ENCODE assay signal across 8 cellular contexts in the genomic region with DNA sequence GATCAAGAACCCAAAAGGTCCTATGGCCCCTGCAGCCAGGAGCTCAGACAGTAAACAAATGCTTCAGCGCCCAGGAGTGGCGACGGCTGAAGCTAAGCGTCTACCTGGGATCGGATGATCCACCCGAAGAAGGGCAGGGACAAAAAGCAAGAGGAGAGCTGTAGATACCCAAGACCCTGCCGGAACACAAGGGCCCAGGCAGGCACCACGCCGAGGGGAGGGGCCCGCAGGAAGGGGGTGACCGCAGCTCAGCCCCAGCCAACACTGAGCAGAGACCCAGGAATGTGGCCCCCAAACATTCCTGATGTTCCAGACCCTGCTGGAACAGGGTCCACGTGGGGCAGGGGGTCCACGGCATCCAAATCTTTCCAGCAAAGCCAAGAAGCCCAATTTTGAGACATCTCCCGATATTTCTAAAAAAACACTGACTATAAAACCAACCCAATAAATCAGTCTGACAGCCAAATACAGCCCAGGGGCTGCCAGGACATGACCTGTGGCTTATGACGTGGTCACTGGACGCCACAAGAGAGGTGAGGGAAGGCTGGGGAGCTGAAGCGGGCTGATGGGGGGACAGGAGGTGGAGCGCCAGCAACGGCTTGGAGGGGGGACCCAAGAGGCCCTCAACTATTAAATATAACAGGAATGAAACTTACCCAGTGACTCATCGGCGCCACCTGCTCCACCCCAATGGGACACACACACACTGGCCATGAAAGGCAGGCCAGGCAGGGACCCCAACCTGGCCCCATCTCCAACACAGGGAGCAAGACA. TPM values are rescaled to one million over a fixed set of nuclear protein-coding genes. Genes with fewer than 3 reads are reported as not detected.
DNase-seq lines count a peak whose midpoint lies in the region; ATAC-seq, FAIRE-seq and TF ChIP-seq lines count a peak whose summit lies in the region.

No MANE protein-coding gene starts in this region.

- no peak overlapping the region for H2AFZ ChIP-seq in OCI-LY1 (ENCODE audit: low read length)
- H2AFZ ChIP-seq in fibroblast of lung (ENCODE audit: low read length) = no peak overlapping the region

- TF ChIP-seq CTCF in OCI-LY1 (IDR thresholded peaks at IDR 0.05; ENCODE audit: low read length) = peak; percentile 23; the same call in 1 of the 2 replicates
- peak in 1 of 2 donors; percentile 8 for TF ChIP-seq CTCF in fibroblast of lung (conservative IDR thresholded peaks at IDR 0.05 in 1 of 2, IDR thresholded peaks at IDR 0.05 in 1 of 2; ENCODE audit: low read depth in 1 of 2, low read length in 2 of 2)

- no peak overlapping the region for H3K4me3 ChIP-seq in OCI-LY1 (ENCODE audit: low read depth, low read length, poor library complexity, severe bottlenecking)
- H3K4me3 ChIP-seq in fibroblast of lung (replicated peaks in 1 of 4; ENCODE audit: control extremely low read depth in 1 of 4, insufficient read depth in 1 of 4, low read depth in 3 of 4, low read length in 4 of 4) = no peak overlapping the region
- no peak overlapping the region for H3K4me3 ChIP-seq in skeletal muscle tissue (ENCODE audit: low read length in 3 of 3)

- H3K9ac ChIP-seq in OCI-LY1 (ENCODE audit: low read length) (no peak overlapping the region), fibroblast of lung (ENCODE audit: insufficient read depth, low read length) (peak overlapping the region; percentile 75), skeletal muscle tissue (ENCODE audit: low read depth in 1 of 3, low read length in 3 of 3) (peak overlapping the region in 2 of 3 donors; percentile 60 to 68)

- H3K79me2 ChIP-seq in OCI-LY1 (ENCODE audit: insufficient read depth, low read length) (no peaks in the 10 kb centered on the region), fibroblast of lung (ENCODE audit: control insufficient read depth, insufficient read depth, low read length) (peaks cover 21% of the 10 kb centered on the region)

- H3K4me1 ChIP-seq in OCI-LY1 (ENCODE audit: insufficient read depth, low read length, severe bottlenecking) = peaks cover 5% of the 10 kb centered on the region
- H3K4me1 ChIP-seq in fibroblast of lung (ENCODE audit: control insufficient read depth, extremely low read depth, insufficient read depth, low read length) = peaks cover 38% of the 10 kb centered on the region
- peaks cover 84 to 96% (median 93%) of the 10 kb centered on the region in 3 donors for H3K4me1 ChIP-seq in skeletal muscle tissue (ENCODE audit: control insufficient read depth in 3 of 3, insufficient read depth in 3 of 3, low read length in 3 of 3)

- no peak for ATAC-seq in GM19023 (IDR thresholded peaks at IDR 0.05; ENCODE audit: unreplicated experiment)

- FAIRE-seq in GM12891 (lab: Jason Lieb, UNC) = peak; percentile 78

- H4K20me1 ChIP-seq in OCI-LY1 (ENCODE audit: insufficient read depth, low read length) (no peaks in the 10 kb centered on the region), fibroblast of lung (ENCODE audit: control insufficient read depth, extremely low read depth, insufficient read depth, low read length) (no peaks in the 10 kb centered on the region)

- TF ChIP-seq POLR2A in GM12891 (IDR thresholded peaks at IDR 0.05; ENCODE audit: low read depth, low read length) = no peak

- no peaks in the 10 kb centered on the region for H3K9me2 ChIP-seq in OCI-LY1 (ENCODE audit: low read depth, low read length)

- H3K4me2 ChIP-seq in OCI-LY1 (ENCODE audit: low read length) = no peak overlapping the region
- H3K4me2 ChIP-seq in fibroblast of lung (ENCODE audit: extremely low read depth, insufficient read depth, low read length) = peak overlapping the region; percentile 49

- H3K36me3 ChIP-seq in OCI-LY1 (ENCODE audit: insufficient read depth, low read length) = no peaks in the 10 kb centered on the region
- no peaks in the 10 kb centered on the region for H3K36me3 ChIP-seq in fibroblast of lung (ENCODE audit: control insufficient read depth, insufficient read depth, low read length)
- peaks cover 0 to 3% (median 2%) of the 10 kb centered on the region in 3 donors for H3K36me3 ChIP-seq in skeletal muscle tissue (ENCODE audit: control insufficient read depth in 3 of 3, insufficient read depth in 3 of 3, low read length in 3 of 3)

- no peaks in the 10 kb centered on the region for H3K9me3 ChIP-seq in OCI-LY1 (ENCODE audit: low read length)
- H3K9me3 ChIP-seq in fibroblast of lung (ENCODE audit: control insufficient read depth, insufficient read depth, low read depth, low read length) = no peaks in the 10 kb centered on the region
- no peaks in the 10 kb centered on the region for H3K9me3 ChIP-seq in skeletal muscle tissue (ENCODE audit: control insufficient read depth in 3 of 3, low read length in 3 of 3)

- H3K27me3 ChIP-seq in OCI-LY1 (ENCODE audit: insufficient read depth, low read length) = no peaks in the 10 kb centered on the region
- H3K27me3 ChIP-seq in fibroblast of lung (ENCODE audit: control insufficient read depth, insufficient read depth, low read length) = no peaks in the 10 kb centered on the region
- no peaks in the 10 kb centered on the region for H3K27me3 ChIP-seq in skeletal muscle tissue (ENCODE audit: control insufficient read depth in 3 of 3, insufficient read depth in 3 of 3, low read length in 3 of 3)

- peak; percentile 76 for DNase-seq in GM12891 (ENCODE audit: insufficient read length, low spot score)
- DNase-seq in fibroblast of lung (ENCODE audit: low read depth in 2 of 2) = peak; percentile 38 to 62
- DNase-seq in NCI-H2107 (lab: John Stamatoyannopoulos, UW) = no peak
- no peak for DNase-seq in T1000 (lab: John Stamatoyannopoulos, UW)
- DNase-seq in stimulated activated CD4-positive, alpha-beta T cell treated with anti-CD3 and anti-CD28 coated beads, Interleukin-4, amount 100 ng/mL, for 24 hours = no peak

- no peaks in the 10 kb centered on the region for H3F3A ChIP-seq in OCI-LY1 (ENCODE audit: insufficient read depth, low read length)

- H3K27ac ChIP-seq in OCI-LY1 (ENCODE audit: low read depth, low read length, poor library complexity, severe bottlenecking) (no peak overlapping the region), fibroblast of lung (ENCODE audit: insufficient read depth, low read length) (peak overlapping the region; percentile 78), skeletal muscle tissue (ENCODE audit: low read depth, low read length) (peak overlapping the region; percentile 69)

TF ChIP-seq in GM12891, 5 proteins besides CTCF, POLR2A, EP300 and RAD21:
- no peak for TF ChIP-seq TAF1 (IDR thresholded peaks at IDR 0.05; ENCODE audit: low read depth, low read length)
- TF ChIP-seq POU2F2 (IDR thresholded peaks at IDR 0.05; ENCODE audit: low read depth, low read length) = 0 out of 2 replicates have a peak, but pooled peaks have one; percentile 28

RNA-seq across cellular contexts. Expression of a gene that starts 58.9 kb away (rescaled TPM):
- polyA plus RNA-seq in GM12891 (2012; ENCODE audit: low read depth, missing spikeins) = 66.2 TPM
- total RNA-seq in fibroblast of lung (13.1 and 17.2 TPM in 2 replicates), skeletal muscle tissue (32.9 TPM)
- polyA plus RNA-seq in fibroblast of lung = 6.1 and 7.2 TPM in 2 replicates
- polyA plus RNA-seq in fibroblast of lung (2012) = 49.7 and 79.6 TPM in 2 replicates
- polyA minus RNA-seq in fibroblast of lung (ENCODE audit: low replicate concordance) = 29.1 and 47.4 TPM in 2 replicates

Comparison
In these comparisons a context has a peak if more than half of its experiments do, and no peak if none do; other contexts are left out.
1. DNase-seq: peak in GM12891 (single experiment) and fibroblast of lung (2 of 2); none in NCI-H2107 (single experiment), T1000 (single experiment) and stimulated activated CD4-positive, alpha-beta T cell treated with anti-CD3 and anti-CD28 coated beads, Interleukin-4, amount 100 ng/mL, for 24 hours (single experiment).